Comparison of ENCODE assay signal across 28 cellular contexts in genomic region chr7:134818568-134819345, GRCh38. TPM values are rescaled to one million over a fixed set of nuclear protein-coding genes. Genes with fewer than 3 reads are reported as not detected.
DNase-seq lines count a peak whose midpoint lies in the region; ATAC-seq and TF ChIP-seq lines count a peak whose summit lies in the region.
"Had no signal": no experiment of that assay in that cellular context is flagged by ENCODE, and none has a peak within 500 bp of the region (broad histone marks: within the 10 kb centered on the region; RNA-seq: fewer than 3 reads in every experiment).

No MANE protein-coding gene starts in this region.

- H3K9me3 ChIP-seq in muscle layer of colon (ENCODE audit: low read length) (no peaks in the 10 kb centered on the region), smooth muscle cell (replicated peaks; ENCODE audit: low read depth) (no peaks in the 10 kb centered on the region), neuronal stem cell (replicated peaks in 1 of 2; ENCODE audit: control insufficient read depth in 2 of 2, insufficient read depth in 1 of 2, low read depth in 1 of 2, low read length in 2 of 2) (no peaks in the 10 kb centered on the region)
- H3K9me3 ChIP-seq: stomach, tibial nerve had no signal

- peaks cover 81% of the 10 kb centered on the region for H3K36me3 Mint-ChIP-seq in HFFc6 (ENCODE audit: low read depth)
- peaks cover 8% of the 10 kb centered on the region for H3K36me3 Mint-ChIP-seq in endothelial cell (ENCODE audit: low read depth, unreplicated experiment)

- no peak for ATAC-seq in GM18867 (IDR thresholded peaks at IDR 0.05; ENCODE audit: unreplicated experiment)
- ATAC-seq: effector memory CD8-positive, alpha-beta T cell; K562; right cardiac atrium; T-cell had no signal

- no peak overlapping the region for H2BK12ac ChIP-seq in neuronal stem cell (ENCODE audit: low read length)

- H3F3A ChIP-seq in smooth muscle cell (ENCODE audit: low read depth) = peaks cover 45% of the 10 kb centered on the region

- DNase-seq in HFFc6 (no peak), endothelial cell (ENCODE audit: low spot score) (no peak), smooth muscle cell (lab: John Stamatoyannopoulos, UW; ENCODE audit: unreplicated experiment) (no peak), NCI-H1436 treated with DMSO at 0.1 percent for 48 hours (lab: John Stamatoyannopoulos, UW) (no peak), neuronal stem cell (ENCODE audit: low spot score) (no peak), NCI-H526 treated with DMSO at 0.1 percent for 48 hours (lab: John Stamatoyannopoulos, UW) (no peak)
- DNase-seq: activated CD4-positive, alpha-beta T cell treated with anti-CD3 and anti-CD28 coated beads, Interleukin-2, amount 10 ng/mL, durations not matched to agents 7 days and 5 days; activated effector memory CD4-positive, alpha-beta T cell treated with Interleukin-2 at 50 U/mL for 16 hours; Calu3; caudate nucleus; effector memory CD8-positive, alpha-beta T cell; foreskin melanocyte; kidney glomerular epithelial cell; NCI-H1048; NCI-H1694; NCI-H446 treated with DMSO at 0.1 percent for 48 hours; NCI-H82; right cardiac atrium; stimulated activated CD4-positive, alpha-beta T cell treated with anti-CD3 and anti-CD28 coated beads, Interleukin-2, amount 100 ng/mL, for 48 hours; stomach; T-cell had no signal

- H2AK5ac ChIP-seq in neuronal stem cell (ENCODE audit: low read depth, low read length) = no peak overlapping the region

- no peaks in the 10 kb centered on the region for H3K79me1 ChIP-seq in neuronal stem cell (ENCODE audit: low read depth, low read length)

- peaks cover 31% of the 10 kb centered on the region for H3K9me3 Mint-ChIP-seq in HFFc6
- H3K9me3 Mint-ChIP-seq in endothelial cell (ENCODE audit: unreplicated experiment) = no peaks in the 10 kb centered on the region
- H3K9me3 Mint-ChIP-seq: activated CD4-positive, alpha-beta T cell treated with anti-CD3 and anti-CD28 coated beads, Interleukin-2, amount 10 ng/mL, durations not matched to agents 7 days and 5 days; effector memory CD8-positive, alpha-beta T cell; T-cell had no signal

- H3K79me2 ChIP-seq in smooth muscle cell (ENCODE audit: low read depth) = peaks cover 94% of the 10 kb centered on the region

- H2BK120ac ChIP-seq in neuronal stem cell (ENCODE audit: low read depth, low read length) = no peak overlapping the region

- no peak overlapping the region for H3K23ac ChIP-seq in neuronal stem cell (ENCODE audit: low read depth, low read length, poor library complexity)

- no peak overlapping the region for H3K4ac ChIP-seq in neuronal stem cell (ENCODE audit: low read length)

- H4K91ac ChIP-seq in neuronal stem cell (ENCODE audit: low read depth, low read length, poor library complexity) = no peak overlapping the region

- peak overlapping the region; percentile 4 for H3K27ac ChIP-seq in muscle layer of colon (ENCODE audit: low read depth, low read length)
- H3K27ac ChIP-seq in smooth muscle cell (ENCODE audit: low read depth) = peak overlapping the region; percentile 98
- no peak overlapping the region for H3K27ac ChIP-seq in neuronal stem cell (replicated peaks; ENCODE audit: low read length)

- H3K14ac ChIP-seq in neuronal stem cell (ENCODE audit: low read length) = no peak overlapping the region

- H3K4me3 Mint-ChIP-seq in HFFc6 = peak overlapping the region; percentile 53; the same call in 1 of the 2 replicates
- no peak overlapping the region for H3K4me3 Mint-ChIP-seq in endothelial cell (ENCODE audit: unreplicated experiment)
- H3K4me3 Mint-ChIP-seq: activated CD4-positive, alpha-beta T cell treated with anti-CD3 and anti-CD28 coated beads, Interleukin-2, amount 10 ng/mL, durations not matched to agents 7 days and 5 days; activated naive CD8-positive, alpha-beta T cell; effector memory CD8-positive, alpha-beta T cell; neural crest cell; T-cell had no signal

- H3K36me3 ChIP-seq in muscle layer of colon (ENCODE audit: insufficient read depth, low read length) (peaks cover 9% of the 10 kb centered on the region), smooth muscle cell (ENCODE audit: low read depth) (no peaks in the 10 kb centered on the region), neuronal stem cell (replicated peaks in 1 of 2; ENCODE audit: control insufficient read depth in 2 of 2, insufficient read depth in 2 of 2, low read length in 2 of 2) (no peaks in the 10 kb centered on the region)
- H3K36me3 ChIP-seq: stomach, tibial nerve had no signal

- peak overlapping the region; percentile 55 for H3K4me2 ChIP-seq in smooth muscle cell
- no peak overlapping the region for H3K4me2 ChIP-seq in neuronal stem cell (ENCODE audit: insufficient read depth, low read length, poor library complexity, severe bottlenecking)

- peaks cover 48% of the 10 kb centered on the region for H4K20me1 ChIP-seq in smooth muscle cell (ENCODE audit: low read depth)

- 61% methylated on average over 9 of the region's 9 CpGs for WGBS in smooth muscle cell (ENCODE audit: low lambda C conversion rate)
- WGBS in neuronal stem cell (ENCODE audit: extremely low coverage in 2 of 2, insufficient read length in 2 of 2, insufficient replicate concordance in 1 of 2), 2 donors = no CpG with 5 or more reads among the region's 9 CpGs

- no peak overlapping the region for H2BK15ac ChIP-seq in neuronal stem cell (ENCODE audit: low read length)

- H2AFZ ChIP-seq in smooth muscle cell (ENCODE audit: low read depth) (no peak overlapping the region), neuronal stem cell (ENCODE audit: low read length) (no peak overlapping the region)

- H3K18ac ChIP-seq in neuronal stem cell (ENCODE audit: low read length) = no peak overlapping the region

- H4K8ac ChIP-seq in neuronal stem cell (ENCODE audit: low read depth, low read length) = no peak overlapping the region

- peak overlapping the region; percentile 80 for H3K27ac Mint-ChIP-seq in HFFc6
- peak overlapping the region; percentile 64 for H3K27ac Mint-ChIP-seq in endothelial cell (ENCODE audit: unreplicated experiment)
- H3K27ac Mint-ChIP-seq: activated CD4-positive, alpha-beta T cell treated with anti-CD3 and anti-CD28 coated beads, Interleukin-2, amount 10 ng/mL, durations not matched to agents 7 days and 5 days; activated naive CD8-positive, alpha-beta T cell; effector memory CD8-positive, alpha-beta T cell; T-cell had no signal

- no peaks in the 10 kb centered on the region for H3K27me3 ChIP-seq in muscle layer of colon (ENCODE audit: control insufficient read depth in 1 of 2, insufficient read depth in 2 of 2, low read length in 2 of 2)
- H3K27me3 ChIP-seq in smooth muscle cell (ENCODE audit: low read depth) = no peaks in the 10 kb centered on the region
- H3K27me3 ChIP-seq in neuronal stem cell (ENCODE audit: control insufficient read depth in 3 of 3, insufficient read depth in 3 of 3, low read depth in 1 of 3, low read length in 3 of 3) = no peaks in the 10 kb centered on the region
- H3K27me3 ChIP-seq: stomach, tibial nerve had no signal

- H3K4me1 ChIP-seq in muscle layer of colon (ENCODE audit: insufficient read depth, low read length) (peaks cover 55% of the 10 kb centered on the region), smooth muscle cell (ENCODE audit: low read depth) (peaks cover 31% of the 10 kb centered on the region), neuronal stem cell (ENCODE audit: control insufficient read depth in 2 of 2, insufficient read depth in 1 of 2, low read depth in 1 of 2, low read length in 2 of 2) (no peaks in the 10 kb centered on the region)

- H3K4me3 ChIP-seq in muscle layer of colon (ENCODE audit: low read depth in 1 of 2, low read length in 2 of 2) (no peak overlapping the region), smooth muscle cell (no peak overlapping the region), neuronal stem cell (ENCODE audit: low read length in 2 of 2) (no peak overlapping the region)
- H3K4me3 ChIP-seq: K562, lung, stomach, tibial nerve had no signal

- no peak overlapping the region for H3K9ac ChIP-seq in muscle layer of colon (ENCODE audit: low read length)
- H3K9ac ChIP-seq in smooth muscle cell (ENCODE audit: low read depth) = peak overlapping the region; percentile 46
- H3K9ac ChIP-seq in neuronal stem cell (ENCODE audit: low read depth, low read length, poor library complexity) = no peak overlapping the region

- H2BK5ac ChIP-seq in neuronal stem cell (ENCODE audit: low read length) = no peak overlapping the region

- TF ChIP-seq CTCF in HFFc6 (IDR thresholded peaks at IDR 0.05) = no peak
- no peak for TF ChIP-seq CTCF in endothelial cell (IDR thresholded peaks at IDR 0.05; ENCODE audit: unreplicated experiment)
- no peak for TF ChIP-seq CTCF in smooth muscle cell (IDR thresholded peaks at IDR 0.05; ENCODE audit: borderline replicate concordance, insufficient read depth, poor library complexity, severe bottlenecking)

- H3K4me1 Mint-ChIP-seq in HFFc6 (ENCODE audit: low read depth) = peaks cover 91% of the 10 kb centered on the region
- peaks cover 50% of the 10 kb centered on the region for H3K4me1 Mint-ChIP-seq in endothelial cell (ENCODE audit: unreplicated experiment)
- H3K4me1 Mint-ChIP-seq: activated CD4-positive, alpha-beta T cell treated with anti-CD3 and anti-CD28 coated beads, Interleukin-2, amount 10 ng/mL, durations not matched to agents 7 days and 5 days; neural crest cell; T-cell had no signal

- peaks cover 51% of the 10 kb centered on the region for H3K27me3 Mint-ChIP-seq in HFFc6 (ENCODE audit: insufficient read depth)
- H3K27me3 Mint-ChIP-seq in endothelial cell (ENCODE audit: unreplicated experiment) = peaks cover 3% of the 10 kb centered on the region
- H3K27me3 Mint-ChIP-seq: activated CD4-positive, alpha-beta T cell treated with anti-CD3 and anti-CD28 coated beads, Interleukin-2, amount 10 ng/mL, durations not matched to agents 7 days and 5 days; activated naive CD8-positive, alpha-beta T cell had no signal

RNA-seq across cellular contexts. Expression of gene CALD1, which starts 39.3 kb away (rescaled TPM):
- 1,000 to 10,000 TPM; 1,066 to 1,726 (median 1,102) TPM for total RNA-seq in HFFc6 (2021; fragmentation: NEBNext Ultra II Directional; extraction: Animal tissue kit (Norgen Biotek cat#: 25700))
- total RNA-seq in endothelial cell (ENCODE audit: unreplicated experiment) (230 TPM), smooth muscle cell (948 and 1,024 TPM in 2 replicates)
- polyA plus RNA-seq in smooth muscle cell = 1,552 and 1,869 TPM in 2 replicates
- 98.6 TPM for polyA plus RNA-seq in neuronal stem cell (2013, experiment 1 of 2)
- polyA plus RNA-seq in neuronal stem cell (2013, experiment 2 of 2) = 99.2 TPM
- polyA plus RNA-seq: K562 had no signal
